8 cellular contexts compared by ENCODE assay signal in the genomic region with DNA sequence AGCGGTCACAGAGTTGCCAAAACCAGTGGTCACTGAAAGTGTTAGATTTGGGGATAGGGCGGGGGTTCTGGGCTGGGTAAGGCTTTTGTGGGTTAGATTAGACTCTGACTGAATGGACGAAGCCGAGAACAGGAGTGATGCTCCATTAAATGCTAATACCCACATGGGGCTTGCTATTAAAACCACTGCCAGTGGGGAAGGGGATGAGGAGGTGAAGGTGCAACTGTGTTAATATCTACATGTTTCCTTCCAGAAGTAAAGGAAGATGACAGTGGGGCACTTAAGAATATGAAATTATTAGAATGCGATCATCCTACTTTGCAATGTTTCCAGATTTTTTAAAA. TPM values are rescaled to one million over a fixed set of nuclear protein-coding genes. Genes with fewer than 3 reads are reported as not detected.
DNase-seq lines count a peak whose midpoint lies in the region; ATAC-seq and TF ChIP-seq lines count a peak whose summit lies in the region.

No MANE protein-coding gene starts in this region.

- under 1% methylated on average over 4 of the region's 5 CpGs for WGBS in HUES64
- 20 to 22% methylated on average over 5 of the region's 5 CpGs for WGBS in lower leg skin, 2 donors
- 23 to 25% methylated on average over 5 of the region's 5 CpGs for WGBS in upper lobe of left lung, 2 donors

- peak overlapping the region; percentile 87 for H3K27ac ChIP-seq in 22Rv1
- peak overlapping the region; percentile 94 for H3K27ac ChIP-seq in HUES64 (ENCODE audit: low read depth, low read length)
- H3K27ac ChIP-seq in upper lobe of left lung, result peak overlapping the region; percentile 90 to 93 (median 92)

- DNase-seq in lower leg skin (ENCODE audit: low spot score in 2 of 2) (no peak), upper lobe of left lung (no peak), NCI-H1048 (lab: John Stamatoyannopoulos, UW) (no peak)
- no peak for DNase-seq in stimulated activated CD4-positive, alpha-beta T cell treated with anti-CD3 and anti-CD28 coated beads, Interleukin-4, amount 100 ng/mL, for 1 hour

- H3K27ac Mint-ChIP-seq in brain, result peak overlapping the region; percentile 97 to 99 (median 98)

- ATAC-seq in GM19324 (IDR thresholded peaks at IDR 0.05; ENCODE audit: low FRiP score, unreplicated experiment) (peak; percentile 28), upper lobe of left lung (ENCODE audit: low FRiP score in 2 of 2) (peak; percentile 23 to 38)

- H3K4me3 ChIP-seq in HUES64 (ENCODE audit: low read length) (peak overlapping the region; percentile 91), lower leg skin (ENCODE audit: low read depth, poor library complexity, severe bottlenecking) (peak overlapping the region; percentile 86), upper lobe of left lung (peak overlapping the region; percentile 48 to 80 (median 62))

- peaks cover 83% of the 10 kb centered on the region for H3K36me3 Mint-ChIP-seq in brain

- TF ChIP-seq POLR2A in lower leg skin (IDR thresholded peaks at IDR 0.05) (no peak), upper lobe of left lung (IDR thresholded peaks at IDR 0.05) (no peak)

- H3K4me3 Mint-ChIP-seq in brain, result peak overlapping the region; percentile 88 to 94 (median 93)

- intact Hi-C loops in lower leg skin (cut with DNase I; ENCODE audit: low total_unique reads), result no loop called here

- TF ChIP-seq EP300 in upper lobe of left lung (IDR thresholded peaks at IDR 0.05), result no peak

- H3K9ac ChIP-seq in HUES64 (ENCODE audit: low read depth, low read length), result peak overlapping the region; percentile 96

- H3K36me3 ChIP-seq in HUES64 (ENCODE audit: insufficient read depth, low read length) (peaks cover 52% of the 10 kb centered on the region), upper lobe of left lung (peaks cover 10 to 23% (median 19%) of the 10 kb centered on the region in 4 donors)

- H3K4me1 Mint-ChIP-seq in brain, result peaks cover 35% of the 10 kb centered on the region

- H3K4me1 ChIP-seq in HUES64 (ENCODE audit: insufficient read depth, low read length) (no peaks in the 10 kb centered on the region; the same call in 1 of the 2 replicates), upper lobe of left lung (peaks cover 7 to 14% (median 11%) of the 10 kb centered on the region in 4 donors)

- H3K27me3 ChIP-seq in HUES64 (ENCODE audit: insufficient read depth, low read length) (no peaks in the 10 kb centered on the region), upper lobe of left lung (no peaks in the 10 kb centered on the region)

- H3K9me3 ChIP-seq in HUES64 (ENCODE audit: insufficient read depth, low read depth, low read length), result peaks cover 34% of the 10 kb centered on the region
- peaks cover 38 to 60% (median 53%) of the 10 kb centered on the region in 4 donors for H3K9me3 ChIP-seq in upper lobe of left lung

- H3K9me3 Mint-ChIP-seq in brain, result peaks cover 45 to 74% (median 56%) of the 10 kb centered on the region in 5 experiments

- TF ChIP-seq CTCF in 22Rv1 (IDR thresholded peaks at IDR 0.05) (no peak), brain (conservative IDR thresholded peaks at IDR 0.05) (no peak), lower leg skin (IDR thresholded peaks at IDR 0.05) (no peak), upper lobe of left lung (IDR thresholded peaks at IDR 0.05) (no peak)

- peaks cover 15% of the 10 kb centered on the region for H3K27me3 Mint-ChIP-seq in brain

RNA-seq across cellular contexts. Expression of a gene that starts 0.6 kb away (rescaled TPM):
- 14.9 TPM for polyA plus RNA-seq in HUES64 (2013, experiment 1 of 2)
- 14.5 TPM for polyA plus RNA-seq in HUES64 (2013, experiment 2 of 2)
- 1.6 TPM for polyA plus RNA-seq in brain (ENCODE audit: insufficient read depth, low read depth, low replicate concordance)
- 1 to 10 TPM; 3.9 to 6.4 (median 4.3) TPM for total RNA-seq in lower leg skin
- total RNA-seq in upper lobe of left lung, result 1 to 10 TPM in 5 of 6 donors, under 1 TPM in 1; 0.78 to 7.1 (median 5.9) TPM

RNA-seq across cellular contexts. Expression of a gene that starts 19.9 kb away (rescaled TPM):
- polyA plus RNA-seq in HUES64 (2013, experiment 1 of 2), result 6.9 TPM
- 7.2 TPM for polyA plus RNA-seq in HUES64 (2013, experiment 2 of 2)
- 2.6 TPM for polyA plus RNA-seq in brain (ENCODE audit: insufficient read depth, low read depth, low replicate concordance)
- 10 to 100 TPM in 2 of 4 donors, 1 to 10 TPM in 2; 8.2 to 20.7 (median 11.2) TPM for total RNA-seq in lower leg skin
- 10 to 100 TPM in 5 of 6 donors, 1 to 10 TPM in 1; 8.4 to 16.3 (median 12.8) TPM for total RNA-seq in upper lobe of left lung

RNA-seq across cellular contexts. Expression of a gene that starts 20.7 kb away (rescaled TPM):
- 7.3 TPM for polyA plus RNA-seq in HUES64 (2013, experiment 1 of 2)
- 6.7 TPM for polyA plus RNA-seq in HUES64 (2013, experiment 2 of 2)
- 3.3 TPM for polyA plus RNA-seq in brain (ENCODE audit: insufficient read depth, low read depth, low replicate concordance)
- total RNA-seq in lower leg skin (10 to 100 TPM; 10.6 to 19.2 (median 16.3) TPM), upper lobe of left lung (10 to 100 TPM in 2 of 6 donors, 1 to 10 TPM in 4; 5.8 to 14.3 (median 8.6) TPM)

RNA-seq across cellular contexts. Expression of a gene that starts 42.1 kb away (rescaled TPM):
- polyA plus RNA-seq in HUES64 (2013, experiment 1 of 2), result 3.8 TPM
- 4.9 TPM for polyA plus RNA-seq in HUES64 (2013, experiment 2 of 2)
- 3.3 TPM for polyA plus RNA-seq in brain (ENCODE audit: insufficient read depth, low read depth, low replicate concordance)
- total RNA-seq in lower leg skin (10 to 100 TPM in 2 of 4 donors, 1 to 10 TPM in 2; 7.3 to 21.9 (median 12.1) TPM), upper lobe of left lung (10 to 100 TPM in 5 of 6 donors, 1 to 10 TPM in 1; 3.1 to 29.3 (median 11.4) TPM)
